Comparison of ENCODE assay signal across 8 cellular contexts in the genomic region with DNA sequence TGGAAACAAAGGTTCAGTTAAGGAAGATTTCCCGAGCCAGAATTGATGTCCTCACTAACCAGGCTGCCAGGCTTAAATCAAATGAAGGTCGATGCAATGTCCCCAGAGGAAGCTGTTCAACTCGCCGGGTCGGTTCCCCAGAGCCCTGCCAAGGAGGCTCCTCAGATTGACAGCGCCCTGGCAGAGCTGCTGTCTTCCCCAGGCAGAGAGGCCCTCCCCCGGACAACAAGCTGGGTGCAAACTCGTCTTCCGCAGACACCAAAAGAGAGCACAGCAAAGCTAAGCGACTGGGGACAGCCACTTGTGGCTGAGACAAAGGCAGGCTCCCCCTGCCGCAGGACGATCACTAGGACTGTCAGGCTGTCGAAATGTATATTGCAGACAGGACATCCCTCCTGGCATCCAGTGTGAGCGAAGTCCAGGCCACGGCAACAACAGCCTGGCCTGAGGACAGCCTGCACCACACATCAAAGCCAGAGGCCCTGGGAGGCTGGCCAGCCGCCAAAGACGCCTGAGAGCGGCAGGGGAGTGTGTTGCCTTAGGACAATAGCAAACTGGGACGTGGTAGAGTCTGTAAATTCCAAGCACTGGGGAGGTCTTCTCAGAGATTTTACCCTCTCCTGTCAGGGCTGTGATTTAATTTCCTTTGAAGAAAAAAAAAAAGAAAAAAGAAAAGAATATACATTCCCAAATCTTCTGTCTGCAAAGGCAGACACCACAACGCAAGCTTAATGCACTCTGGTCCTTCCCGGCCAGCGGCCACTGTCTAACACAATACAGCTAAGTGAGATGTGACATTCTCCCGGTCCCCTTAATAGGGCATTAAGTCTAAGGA.
DNase-seq lines count a peak whose midpoint lies in the region; ATAC-seq lines count a peak whose summit lies in the region.

No MANE protein-coding gene starts in this region.

- peak overlapping the region; percentile 83 for H3K4me3 Mint-ChIP-seq in activated naive CD8-positive, alpha-beta T cell

- peak overlapping the region; percentile 44 for H2AFZ ChIP-seq in neuron (ENCODE audit: low read depth, low read length)

- H3K9me3 ChIP-seq in NT2/D1 (ENCODE audit: insufficient read depth, low read length), result no peaks in the 10 kb centered on the region
- H3K9me3 ChIP-seq in neuron (ENCODE audit: low read length), result peaks cover 2% of the 10 kb centered on the region

- peaks cover 6% of the 10 kb centered on the region for H3K36me3 Mint-ChIP-seq in activated naive CD8-positive, alpha-beta T cell

- no peaks in the 10 kb centered on the region for H3K9me3 Mint-ChIP-seq in activated naive CD8-positive, alpha-beta T cell (ENCODE audit: low read depth)

- DNase-seq in stimulated activated CD4-positive, alpha-beta T cell treated with anti-CD3 and anti-CD28 coated beads, Interleukin-15, amount 100 ng/mL, for 24 hours, result peak; percentile 48
- no peak for DNase-seq in stimulated activated CD4-positive, alpha-beta T cell treated with anti-CD3 and anti-CD28 coated beads, Interleukin-12 subunit alpha, Interleukin-12 subunit beta, amount 100 ng/mL, for 4 hours
- DNase-seq in NT2/D1 (ENCODE audit: low read depth, low spot score) (peak; percentile 36), germinal center (ENCODE audit: low spot score) (peak; percentile 22)

- H3K27me3 ChIP-seq in NT2/D1 (ENCODE audit: insufficient read depth, insufficient read length) (no peaks in the 10 kb centered on the region), neuron (ENCODE audit: insufficient read depth, low read length) (no peaks in the 10 kb centered on the region)

- no peaks in the 10 kb centered on the region for H3K27me3 Mint-ChIP-seq in activated naive CD8-positive, alpha-beta T cell

- ATAC-seq in HG03439 (IDR thresholded peaks at IDR 0.05; ENCODE audit: unreplicated experiment) (no peak), GM19467 (IDR thresholded peaks at IDR 0.05; ENCODE audit: unreplicated experiment) (no peak)

- H3K27ac Mint-ChIP-seq in activated naive CD8-positive, alpha-beta T cell, result peak overlapping the region; percentile 100

- H3K9ac ChIP-seq in NT2/D1 (ENCODE audit: insufficient read length, low read depth), result peak overlapping the region; percentile 42

- H3K4me1 ChIP-seq in NT2/D1 (ENCODE audit: insufficient read depth, insufficient read length), result no peaks in the 10 kb centered on the region
- peaks cover 36% of the 10 kb centered on the region for H3K4me1 ChIP-seq in neuron (ENCODE audit: insufficient read depth, low read length)

- H3K36me3 ChIP-seq in NT2/D1 (ENCODE audit: insufficient read depth, insufficient read length, low read length) (no peaks in the 10 kb centered on the region), neuron (ENCODE audit: insufficient read depth, low read length) (no peaks in the 10 kb centered on the region)

- peaks cover 96% of the 10 kb centered on the region for H3K4me1 Mint-ChIP-seq in activated naive CD8-positive, alpha-beta T cell (ENCODE audit: low read depth)

- H3K4me3 ChIP-seq in NT2/D1 (ENCODE audit: insufficient read length, low read depth) (peak overlapping the region; percentile 10), neuron (ENCODE audit: low read length) (peak overlapping the region; percentile 53)
